Comparison of ENCODE assay signal across 8 cellular contexts in genomic region chr15:94412979-94413741, GRCh38.
A peak's percentile ranks its signal among the peaks of the same experiment; 100 is the strongest.
DNase-seq lines count a peak whose midpoint lies in the region; ATAC-seq and TF ChIP-seq lines count a peak whose summit lies in the region.

No MANE protein-coding gene starts in this region.

- TF ChIP-seq EP300 in ovary (IDR thresholded peaks at IDR 0.05): no peak

- intact Hi-C loops in Calu3 (cut with micrococcal nuclease; ENCODE audit: unreplicated experiment) (no loop called here), ovary (cut with DNase I) (no loop called here)

- H3K36me3 Mint-ChIP-seq in Calu3 (ENCODE audit: insufficient read depth, unreplicated experiment) (no peaks in the 10 kb centered on the region), osteocyte (ENCODE audit: unreplicated experiment) (no peaks in the 10 kb centered on the region)

- no peaks in the 10 kb centered on the region for H3K27me3 ChIP-seq in ovary

- CTCF ChIA-PET in Calu3 (lab: Charles Lee): interaction anchor here (0.8 to 1.0 kb wide), 3 partner anchors 51 to 164 kb away, joined by 3 to 4 read pairs (median 4); no protein-coding TSS in a partner anchor

- H3K9me3 Mint-ChIP-seq in Calu3 (ENCODE audit: low read depth, unreplicated experiment): no peaks in the 10 kb centered on the region
- H3K9me3 Mint-ChIP-seq in osteocyte (ENCODE audit: unreplicated experiment): no peaks in the 10 kb centered on the region

- DNase-seq in Calu3: no peak
- peak; percentile 55 for DNase-seq in NCI-H2081 treated with DMSO at 0.1 percent for 48 hours (lab: John Stamatoyannopoulos, UW)
- peak; percentile 43 to 62 for DNase-seq in dermis microvascular lymphatic vessel endothelial cell (ENCODE audit: low read depth in 2 of 2)
- DNase-seq in osteocyte (ENCODE audit: extremely low spot score, unreplicated experiment): no peak
- no peak for DNase-seq in ovary
- no peak for DNase-seq in Ammon's horn (ENCODE audit: low spot score)

- no peaks in the 10 kb centered on the region for H3K36me3 ChIP-seq in ovary

- H3K27me3 Mint-ChIP-seq in Calu3 (ENCODE audit: unreplicated experiment) (no peaks in the 10 kb centered on the region), osteocyte (ENCODE audit: unreplicated experiment) (no peaks in the 10 kb centered on the region)

- H3K27ac Mint-ChIP-seq in Calu3 (ENCODE audit: unreplicated experiment): no peak overlapping the region
- H3K27ac Mint-ChIP-seq in osteocyte (ENCODE audit: unreplicated experiment): no peak overlapping the region

- H3K4me3 ChIP-seq in ovary: no peak overlapping the region

- BruUV-seq in Calu3 (replicated peaks; lab: Mats Ljungman, UMichigan): no TSS peak

- no peak overlapping the region for H3K4me3 Mint-ChIP-seq in Calu3 (ENCODE audit: low read depth, unreplicated experiment)
- H3K4me3 Mint-ChIP-seq in osteocyte (ENCODE audit: unreplicated experiment): no peak overlapping the region

- no peak for TF ChIP-seq POLR2A in ovary (IDR thresholded peaks at IDR 0.05)

- H3K4me1 Mint-ChIP-seq in Calu3 (ENCODE audit: low read depth, unreplicated experiment) (no peaks in the 10 kb centered on the region), osteocyte (ENCODE audit: unreplicated experiment) (no peaks in the 10 kb centered on the region)

- TF ChIP-seq CTCF in Calu3 (IDR thresholded peaks at IDR 0.05; ENCODE audit: unreplicated experiment): peak; percentile 34
- peak; percentile 60 for TF ChIP-seq CTCF in osteocyte (IDR thresholded peaks at IDR 0.05)
- peak in 1 of 3 donors; percentile 22 for TF ChIP-seq CTCF in ovary (IDR thresholded peaks at IDR 0.05)

- peaks cover 1% of the 10 kb centered on the region for H3K4me1 ChIP-seq in ovary (ENCODE audit: insufficient read depth)

- no peak overlapping the region for H3K27ac ChIP-seq in ovary

- WGBS in ovary, 3 donors: 25 to 35% (median 27%) methylated on average over 6 of the region's 6 CpGs

- ATAC-seq in GM21529 (IDR thresholded peaks at IDR 0.05; ENCODE audit: unreplicated experiment) (peak; percentile 60), GM21825 (IDR thresholded peaks at IDR 0.05; ENCODE audit: unreplicated experiment) (no peak)

- H3K9me3 ChIP-seq in ovary: no peaks in the 10 kb centered on the region

Comparison
In these comparisons a context has a peak if more than half of its experiments do, and no peak if none do; other contexts are left out.
1. DNase-seq: peak in NCI-H2081 treated with DMSO at 0.1 percent for 48 hours (single experiment) and dermis microvascular lymphatic vessel endothelial cell (2 of 2); none in Calu3 (single experiment), osteocyte (single experiment), ovary (0 of 5) and Ammon's horn (single experiment).